In the genomic region with DNA sequence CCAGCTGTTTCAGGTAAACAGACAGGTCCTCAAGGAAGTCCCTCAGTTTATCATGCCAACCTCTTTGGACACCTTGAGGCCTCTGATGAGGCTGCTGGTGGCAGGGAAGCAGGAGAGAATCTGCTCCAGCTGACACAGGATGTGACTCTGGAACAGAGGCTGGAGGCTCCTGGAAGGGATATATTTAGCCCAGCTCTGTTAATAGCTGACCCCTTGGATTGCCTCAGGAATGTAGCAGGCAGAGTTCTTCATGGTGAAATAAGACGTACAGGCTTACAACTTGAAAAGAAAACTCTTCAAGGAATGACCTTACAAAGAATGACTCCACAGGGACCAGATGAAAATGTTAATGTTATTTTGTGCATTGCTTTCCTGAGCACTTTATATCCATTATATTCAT, we compare ENCODE assay signal across 11 cellular contexts.
A peak's percentile ranks its signal among the peaks of the same experiment; 100 is the strongest.
DNase-seq lines count a peak whose midpoint lies in the region; ATAC-seq and TF ChIP-seq lines count a peak whose summit lies in the region.
"Had no signal": no experiment of that assay in that cellular context is flagged by ENCODE, and none has a peak within 500 bp of the region (broad histone marks: within the 10 kb centered on the region; RNA-seq: fewer than 3 reads in every experiment).

No MANE protein-coding gene starts in this region.

- no peak for TF ChIP-seq POLR2A in heart left ventricle (IDR thresholded peaks at IDR 0.05)

- no peaks in the 10 kb centered on the region for H3K36me3 Mint-ChIP-seq in WTC11

- H3K9me3 Mint-ChIP-seq in WTC11 = no peaks in the 10 kb centered on the region

- H3K9me3 ChIP-seq in heart left ventricle (no peaks in the 10 kb centered on the region), psoas muscle (no peaks in the 10 kb centered on the region)

- H3K27ac ChIP-seq in heart left ventricle (peak overlapping the region; percentile 25 to 79 (median 67)), psoas muscle (peak overlapping the region; percentile 86)
- H3K27ac ChIP-seq: HL-60 had no signal

- peak; percentile 24 for ATAC-seq in WTC11
- ATAC-seq in heart left ventricle = peak; percentile 74 to 88 (median 85)
- ATAC-seq in psoas muscle = peak; percentile 90 to 95 (median 93)
- ATAC-seq in HG03378 (IDR thresholded peaks at IDR 0.05; ENCODE audit: unreplicated experiment) = no peak

- H3K4me3 Mint-ChIP-seq in WTC11 = peak overlapping the region; percentile 55

- H3K36me3 ChIP-seq in heart left ventricle (no peaks in the 10 kb centered on the region), psoas muscle (ENCODE audit: insufficient read depth in 1 of 2, low read depth in 1 of 2) (no peaks in the 10 kb centered on the region)

- H3K27me3 ChIP-seq in heart left ventricle = no peaks in the 10 kb centered on the region
- no peaks in the 10 kb centered on the region for H3K27me3 ChIP-seq in psoas muscle (ENCODE audit: insufficient read depth in 3 of 3, low read length in 2 of 3)

- H3K27me3 Mint-ChIP-seq in WTC11 (ENCODE audit: low read depth) = peaks cover 14% of the 10 kb centered on the region

- H3K27ac Mint-ChIP-seq in WTC11 = peak overlapping the region; percentile 80

- intact Hi-C loops in heart left ventricle (cut with DNase I) = loop anchor here in 7 of 10 donors (5.0 to 10.0 kb wide), 10 partner anchors 104 to 1296 kb away; a partner anchor contains a TSS
- intact Hi-C loops in psoas muscle (cut with DNase I) = loop anchor here (1.0 to 10.0 kb wide), 9 partner anchors 32 to 544 kb away; a partner anchor contains a TSS

- H3K4me1 ChIP-seq in heart left ventricle = peaks cover 3 to 40% (median 25%) of the 10 kb centered on the region in 12 donors
- H3K4me1 ChIP-seq in psoas muscle = peaks cover 35% of the 10 kb centered on the region

- CTCF ChIA-PET in WTC11 (lab: Charles Lee) = interaction anchor here (1.3 to 1.7 kb wide), 6 partner anchors 11 to 542 kb away, joined by 3 to 10 read pairs (median 8); a partner anchor contains a TSS

- POLR2A ChIA-PET in WTC11 (lab: Charles Lee) = no interaction called here

- DNase-seq in GM04503 (ENCODE audit: low read depth) = peak; percentile 61
- no peak for DNase-seq in WTC11 (ENCODE audit: low spot score)
- DNase-seq in heart left ventricle = peak in 4 of 5 donors; percentile 31 to 53 (median 40)
- DNase-seq in psoas muscle = peak in 1 of 2 donors; percentile 67
- DNase-seq in T-helper 9 cell = no peak
- no peak for DNase-seq in superior temporal gyrus (ENCODE audit: extremely low spot score)
- DNase-seq in NCI-H774 (lab: John Stamatoyannopoulos, UW) = no peak
- DNase-seq: NCI-H2171, T1000 had no signal

- no peak for TF ChIP-seq CTCF in WTC11 (IDR thresholded peaks at IDR 0.05)
- no peak for TF ChIP-seq CTCF in heart left ventricle (IDR thresholded peaks at IDR 0.05)
- no peak for TF ChIP-seq CTCF in psoas muscle (IDR thresholded peaks at IDR 0.05)

- 0 to 19% (median 4%) methylated on average over 1 of the region's 1 CpG for WGBS in heart left ventricle, 4 donors
- 3 to 4% (median 3%) methylated on average over 1 of the region's 1 CpG for WGBS in psoas muscle, 3 donors

- H3K4me3 ChIP-seq in heart left ventricle = no peak overlapping the region
- peak overlapping the region; percentile 17 for H3K4me3 ChIP-seq in psoas muscle

- peaks cover 50% of the 10 kb centered on the region for H3K4me1 Mint-ChIP-seq in WTC11

TF ChIP-seq in WTC11, 78 proteins besides CTCF, POLR2A, EP300 and RAD21:
- no peak for TF ChIP-seq TEAD4 (CRISPR knock-in tag; IDR thresholded peaks at IDR 0.05)
- TF ChIP-seq ZNF219 (CRISPR knock-in tag; IDR thresholded peaks at IDR 0.05; ENCODE audit: borderline replicate concordance) = no peak
- TF ChIP-seq NR3C1 (CRISPR knock-in tag; conservative IDR thresholded peaks at IDR 0.05; ENCODE audit: low read depth) = no peak
- no peak for TF ChIP-seq NFATC4 (CRISPR knock-in tag; IDR thresholded peaks at IDR 0.05)
- TF ChIP-seq, protein P1, sequence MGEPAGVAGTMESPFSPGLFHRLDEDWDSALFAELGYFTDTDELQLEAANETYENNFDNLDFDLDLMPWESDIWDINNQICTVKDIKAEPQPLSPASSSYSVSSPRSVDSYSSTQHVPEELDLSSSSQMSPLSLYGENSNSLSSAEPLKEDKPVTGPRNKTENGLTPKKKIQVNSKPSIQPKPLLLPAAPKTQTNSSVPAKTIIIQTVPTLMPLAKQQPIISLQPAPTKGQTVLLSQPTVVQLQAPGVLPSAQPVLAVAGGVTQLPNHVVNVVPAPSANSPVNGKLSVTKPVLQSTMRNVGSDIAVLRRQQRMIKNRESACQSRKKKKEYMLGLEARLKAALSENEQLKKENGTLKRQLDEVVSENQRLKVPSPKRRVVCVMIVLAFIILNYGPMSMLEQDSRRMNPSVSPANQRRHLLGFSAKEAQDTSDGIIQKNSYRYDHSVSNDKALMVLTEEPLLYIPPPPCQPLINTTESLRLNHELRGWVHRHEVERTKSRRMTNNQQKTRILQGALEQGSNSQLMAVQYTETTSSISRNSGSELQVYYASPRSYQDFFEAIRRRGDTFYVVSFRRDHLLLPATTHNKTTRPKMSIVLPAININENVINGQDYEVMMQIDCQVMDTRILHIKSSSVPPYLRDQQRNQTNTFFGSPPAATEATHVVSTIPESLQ (CRISPR knock-in tag; IDR thresholded peaks at IDR 0.05) = no peak
- TF ChIP-seq SMAD4 (CRISPR knock-in tag; IDR thresholded peaks at IDR 0.05) = no peak
- TF ChIP-seq SP1 (CRISPR knock-in tag; conservative IDR thresholded peaks at IDR 0.05) = no peak
- no peak for TF ChIP-seq KAT7 (CRISPR knock-in tag; IDR thresholded peaks at IDR 0.05; ENCODE audit: borderline replicate concordance)
- TF ChIP-seq SMAD3 (CRISPR knock-in tag; IDR thresholded peaks at IDR 0.05; ENCODE audit: borderline replicate concordance) = no peak
- TF ChIP-seq CBFB (CRISPR knock-in tag; IDR thresholded peaks at IDR 0.05; ENCODE audit: low read depth) = no peak
- no peak for TF ChIP-seq CREB1 (CRISPR knock-in tag; IDR thresholded peaks at IDR 0.05)
TF ChIP-seq in WTC11: peak in this region for 0.

Comparison
In these comparisons a context has a peak if more than half of its experiments do, and no peak if none do; other contexts are left out.
1. DNase-seq: peak in GM04503 (single experiment) and heart left ventricle (4 of 5); none in WTC11 (single experiment), T-helper 9 cell (single experiment), superior temporal gyrus (single experiment) and NCI-H774 (single experiment).